In genomic region chr1:14853518-14853917, GRCh38 we compare ENCODE assay signal across 6 cellular contexts.
"Had no signal": no experiment of that assay in that cellular context is flagged by ENCODE, and none has a peak within 500 bp of the region (broad histone marks: within the 10 kb centered on the region; RNA-seq: fewer than 3 reads in every experiment).

No MANE protein-coding gene starts in this region.

- H3K4me3 ChIP-seq: GM23338, K562 had no signal

- ATAC-seq: GM23338, HepG2, K562 had no signal

- DNase-seq: H9, HCEC 1CT had no signal

- H3K27ac ChIP-seq: HL-60 had no signal

- H2AFZ ChIP-seq: GM23338 had no signal

- H3K4me3 Mint-ChIP-seq: GM23338, H9 had no signal

- H3K9me3 Mint-ChIP-seq: GM23338, H9 had no signal

- H3K4me2 ChIP-seq: GM23338 had no signal

- H3K27ac Mint-ChIP-seq: GM23338 had no signal
